ENCODE assay signal across 15 cellular contexts in the genomic region with DNA sequence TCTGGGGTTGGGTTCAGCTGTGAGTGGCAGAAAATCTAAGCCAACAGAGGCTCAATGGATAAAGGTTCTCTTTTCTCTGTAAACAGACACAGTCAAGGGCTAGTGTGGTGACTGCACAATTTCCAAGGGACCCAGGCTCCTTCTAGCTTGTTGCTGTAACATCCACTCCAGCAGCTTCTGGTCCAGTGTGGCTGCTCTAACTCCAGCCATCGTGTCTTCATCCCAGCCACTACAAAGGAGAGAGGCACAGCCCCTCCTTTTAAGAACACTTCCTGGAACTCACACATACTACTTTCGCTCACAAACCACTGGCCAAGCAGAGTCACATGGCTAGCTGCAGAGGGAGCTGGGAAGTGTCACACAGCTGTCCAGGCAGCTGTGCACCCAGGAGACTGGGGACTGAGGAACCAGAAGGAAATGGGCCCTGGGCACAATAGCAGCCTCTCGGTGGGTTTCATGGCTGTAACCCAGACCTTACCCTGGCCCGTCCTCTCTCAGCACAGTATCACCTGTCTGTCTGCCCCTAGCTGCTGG.
"Had no signal": no experiment of that assay in that cellular context is flagged by ENCODE, and none has a peak within 500 bp of the region (broad histone marks: within the 10 kb centered on the region; RNA-seq: fewer than 3 reads in every experiment).

No MANE protein-coding gene starts in this region.

- H3K36me3 ChIP-seq: breast epithelium, upper lobe of left lung had no signal

- H3K27ac ChIP-seq: dorsolateral prefrontal cortex, upper lobe of left lung had no signal

- FAIRE-seq: frontal cortex had no signal

- H3K4me3 ChIP-seq: lung, smooth muscle cell, upper lobe of left lung had no signal

- H3K27me3 ChIP-seq: breast epithelium, dorsolateral prefrontal cortex, upper lobe of left lung had no signal

- H3K4me2 ChIP-seq: smooth muscle cell had no signal

- ATAC-seq: right cardiac atrium; stimulated activated naive CD8-positive, alpha-beta T cell treated with anti-CD3 and anti-CD28 coated beads, Interleukin-15, amount 100 ng/mL, for 72 hours had no signal

- DNase-seq: activated B cell treated with CpG ODN at 0.5 μM for 24 hours; activated CD4-positive, alpha-beta T cell treated with anti-CD3 and anti-CD28 coated beads, Interleukin-2, amount 10 ng/mL, durations not matched to agents 7 days and 5 days; activated CD8-positive, alpha-beta memory T cell treated with anti-CD3 and anti-CD28 coated beads, Interleukin-2, amount 50 U/mL, for 48 hours; endodermal cell; naive B cell; nucleus accumbens; stimulated activated naive CD8-positive, alpha-beta T cell treated with anti-CD3 and anti-CD28 coated beads, Interleukin-15, amount 100 ng/mL, for 72 hours; SW 1271 had no signal

- H3K9me3 ChIP-seq: breast epithelium, upper lobe of left lung had no signal
